Comparison of ENCODE assay signal across 15 cellular contexts in genomic region chr10:121594623-121595320, GRCh38. TPM values are rescaled to one million over a fixed set of nuclear protein-coding genes. Genes with fewer than 3 reads are reported as not detected.
DNase-seq lines count a peak whose midpoint lies in the region; ATAC-seq and TF ChIP-seq lines count a peak whose summit lies in the region.
"Had no signal": no experiment of that assay in that cellular context is flagged by ENCODE, and none has a peak within 500 bp of the region (broad histone marks: within the 10 kb centered on the region; RNA-seq: fewer than 3 reads in every experiment).

No MANE protein-coding gene starts in this region.

- no peak for TF ChIP-seq EP300 in gastroesophageal sphincter (IDR thresholded peaks at IDR 0.05)
- no peak for TF ChIP-seq EP300 in sigmoid colon (IDR thresholded peaks at IDR 0.05)

- H3K27ac ChIP-seq in adrenal gland, result peak overlapping the region in 3 of 5 donors; percentile 11 to 88 (median 42)
- peak overlapping the region; percentile 71 to 97 (median 92) for H3K27ac ChIP-seq in gastroesophageal sphincter
- peak overlapping the region; percentile 84 to 96 (median 89) for H3K27ac ChIP-seq in sigmoid colon
- H3K27ac ChIP-seq: tibial nerve had no signal

- H3K9ac ChIP-seq in ES-I3 (ENCODE audit: low read depth, low read length), result peak overlapping the region; percentile 89; the same call in 1 of the 2 replicates

- DNase-seq in adrenal gland, result peak in 1 of 7 donors; percentile 21
- DNase-seq in sigmoid colon, result peak; percentile 29
- no peak for DNase-seq in NCI-H2227 treated with DMSO at 0.1 percent for 48 hours (lab: John Stamatoyannopoulos, UW)
- no peak for DNase-seq in DMS114 treated with DMSO at 0.1 percent for 48 hours (lab: John Stamatoyannopoulos, UW; ENCODE audit: unreplicated experiment)
- DNase-seq in foreskin melanocyte, result no peak
- DNase-seq: activated naive CD8-positive, alpha-beta T cell treated with anti-CD3 and anti-CD28 coated beads, Interleukin-2, amount 10 ng/mL, durations not matched to agents 7 days and 5 days; BE2C; GOT3; NCI-H1436 treated with DMSO at 0.1 percent for 48 hours; stimulated activated CD4-positive, alpha-beta T cell treated with anti-CD3 and anti-CD28 coated beads, Interleukin-15, amount 100 ng/mL, for 24 hours had no signal

- no peak for TF ChIP-seq CTCF in adrenal gland (IDR thresholded peaks at IDR 0.05)
- no peak for TF ChIP-seq CTCF in gastroesophageal sphincter (IDR thresholded peaks at IDR 0.05)
- no peak for TF ChIP-seq CTCF in sigmoid colon (IDR thresholded peaks at IDR 0.05)

- ATAC-seq in gastroesophageal sphincter, result no peak
- no peak for ATAC-seq in GM19467 (IDR thresholded peaks at IDR 0.05; ENCODE audit: unreplicated experiment)
- ATAC-seq: Panc1 had no signal

- H3K4me3 ChIP-seq in adrenal gland, result no peak overlapping the region
- H3K4me3 ChIP-seq in gastroesophageal sphincter, result no peak overlapping the region
- H3K4me3 ChIP-seq in sigmoid colon, result peak overlapping the region; percentile 80 to 90 (median 82)

- no peaks in the 10 kb centered on the region for H3K27me3 ChIP-seq in adrenal gland
- H3K27me3 ChIP-seq in gastroesophageal sphincter, result peaks cover 26% of the 10 kb centered on the region
- no peaks in the 10 kb centered on the region for H3K27me3 ChIP-seq in sigmoid colon

- WGBS in adrenal gland, 4 donors, result 74 to 82% (median 76%) methylated on average over 5 of the region's 5 CpGs
- WGBS in gastroesophageal sphincter (ENCODE audit: low coverage in 1 of 2), 2 donors, result 68 to 76% methylated on average over 4 to 5 of the region's 5 CpGs
- 88 to 89% methylated on average over 5 of the region's 5 CpGs for WGBS in sigmoid colon, 2 donors

- H3K36me3 ChIP-seq in ES-I3 (ENCODE audit: insufficient read depth, low read length) (peaks cover 8% of the 10 kb centered on the region; the same call in 1 of the 2 replicates), adrenal gland (replicated peaks in 1 of 2) (no peaks in the 10 kb centered on the region), gastroesophageal sphincter (no peaks in the 10 kb centered on the region), sigmoid colon (no peaks in the 10 kb centered on the region)
- H3K36me3 ChIP-seq: BE2C, tibial nerve had no signal

- TF ChIP-seq POLR2A in adrenal gland (IDR thresholded peaks at IDR 0.05), result no peak
- no peak for TF ChIP-seq POLR2A in gastroesophageal sphincter (IDR thresholded peaks at IDR 0.05)
- no peak for TF ChIP-seq POLR2A in sigmoid colon (IDR thresholded peaks at IDR 0.05)

- intact Hi-C loops in adrenal gland (cut with DNase I), result no loop called here
- intact Hi-C loops in sigmoid colon (cut with DNase I), result loop anchor here (5.0 to 10.0 kb wide), 7 partner anchors 100 to 647 kb away; no protein-coding TSS in a partner anchor

- H3K9me3 ChIP-seq in ES-I3 (ENCODE audit: control insufficient read depth, insufficient read depth, low read length) (no peaks in the 10 kb centered on the region), adrenal gland (replicated peaks in 1 of 3) (no peaks in the 10 kb centered on the region), gastroesophageal sphincter (no peaks in the 10 kb centered on the region), sigmoid colon (no peaks in the 10 kb centered on the region)
- H3K9me3 ChIP-seq: BE2C, tibial nerve had no signal

- H3K4me1 ChIP-seq in ES-I3 (ENCODE audit: insufficient read depth, low read length), result peaks cover 37% of the 10 kb centered on the region
- peaks cover 13 to 31% of the 10 kb centered on the region in 2 donors for H3K4me1 ChIP-seq in adrenal gland (replicated peaks in 1 of 2)
- H3K4me1 ChIP-seq in gastroesophageal sphincter, result peaks cover 0 to 88% (median 0%) of the 10 kb centered on the region in 3 donors
- H3K4me1 ChIP-seq in sigmoid colon, result peaks cover 0 to 56% (median 43%) of the 10 kb centered on the region in 4 donors
- H3K4me1 ChIP-seq: BE2C had no signal

RNA-seq across cellular contexts. Expression of gene FGFR2, which starts 3.5 kb away (rescaled TPM):
- total RNA-seq in adrenal gland (10 to 100 TPM; 30.3 to 79.2 (median 49.8) TPM), gastroesophageal sphincter (10 to 100 TPM; 41.6 to 79.3 (median 60.5) TPM), sigmoid colon (100 to 1,000 TPM in 3 of 4 donors, 10 to 100 TPM in 1; 71.5 to 143 (median 112) TPM)
- polyA plus RNA-seq in adrenal gland (10 to 100 TPM; 19.5 to 40.4 (median 21.1) TPM), sigmoid colon (10 to 100 TPM in 2 of 3 donors, 1 to 10 TPM in 1; 5.1 to 20.4 (median 11.4) TPM)

Comparison
In these comparisons a context has a peak if more than half of its experiments do, and no peak if none do; other contexts are left out.
1. H3K27ac ChIP-seq: peak in every context shown above with its lines; median percentile 92 in gastroesophageal sphincter; 89 in sigmoid colon; 42 in adrenal gland.
2. H3K4me3 ChIP-seq: peak in sigmoid colon (4 of 4); none in adrenal gland (0 of 4) and gastroesophageal sphincter (0 of 2).